Comparison of ENCODE assay signal across 1 cellular context in the genomic region with DNA sequence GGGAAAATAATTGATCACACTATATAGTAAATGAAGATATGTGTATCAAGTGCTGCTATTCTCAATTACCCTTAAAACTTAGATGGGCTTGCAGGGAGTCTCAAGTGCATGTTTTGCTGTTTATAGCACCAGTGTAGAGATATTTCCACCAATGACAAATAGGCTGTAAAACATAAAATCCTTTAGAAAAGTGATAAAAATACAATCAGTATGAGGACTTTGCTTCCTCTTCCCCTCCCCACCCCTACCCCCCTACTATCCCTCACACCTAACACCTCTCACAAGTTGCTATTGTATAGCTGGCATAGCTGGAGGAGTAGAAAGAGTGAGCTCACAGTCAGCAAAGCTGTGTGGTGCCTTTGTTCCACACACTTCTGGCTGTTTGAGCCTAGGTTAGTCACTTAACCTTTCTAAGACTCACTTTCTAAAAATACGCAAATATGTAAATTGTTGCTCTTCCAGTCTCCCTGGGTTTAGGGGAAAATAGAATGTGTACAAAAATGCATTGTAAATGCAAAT.
TF ChIP-seq lines count a peak whose summit lies in the region.

No MANE protein-coding gene starts in this region.

TF ChIP-seq in WTC11, 78 proteins besides CTCF, POLR2A, EP300 and RAD21 (continued from another document):
- TF ChIP-seq ATF6 (CRISPR knock-in tag; IDR thresholded peaks at IDR 0.05), result no peak
- TF ChIP-seq JUN (CRISPR knock-in tag; IDR thresholded peaks at IDR 0.05), result no peak
- TF ChIP-seq STAT6 (CRISPR knock-in tag; conservative IDR thresholded peaks at IDR 0.05; ENCODE audit: low read depth), result no peak
- no peak for TF ChIP-seq ZNF281 (CRISPR knock-in tag; IDR thresholded peaks at IDR 0.05)
- TF ChIP-seq SMAD4 (CRISPR knock-in tag; IDR thresholded peaks at IDR 0.05), result no peak
- TF ChIP-seq, protein P1, sequence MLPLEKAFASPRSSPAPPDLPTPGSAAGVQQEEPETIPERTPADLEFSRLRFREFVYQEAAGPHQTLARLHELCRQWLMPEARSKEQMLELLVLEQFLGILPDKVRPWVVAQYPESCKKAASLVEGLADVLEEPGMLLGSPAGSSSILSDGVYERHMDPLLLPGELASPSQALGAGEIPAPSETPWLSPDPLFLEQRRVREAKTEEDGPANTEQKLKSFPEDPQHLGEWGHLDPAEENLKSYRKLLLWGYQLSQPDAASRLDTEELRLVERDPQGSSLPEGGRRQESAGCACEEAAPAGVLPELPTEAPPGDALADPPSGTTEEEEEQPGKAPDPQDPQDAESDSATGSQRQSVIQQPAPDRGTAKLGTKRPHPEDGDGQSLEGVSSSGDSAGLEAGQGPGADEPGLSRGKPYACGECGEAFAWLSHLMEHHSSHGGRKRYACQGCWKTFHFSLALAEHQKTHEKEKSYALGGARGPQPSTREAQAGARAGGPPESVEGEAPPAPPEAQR (CRISPR knock-in tag; IDR thresholded peaks at IDR 0.05), result no peak
- TF ChIP-seq MXD4 (CRISPR knock-in tag; IDR thresholded peaks at IDR 0.05; ENCODE audit: borderline replicate concordance), result no peak
